In the genomic region with DNA sequence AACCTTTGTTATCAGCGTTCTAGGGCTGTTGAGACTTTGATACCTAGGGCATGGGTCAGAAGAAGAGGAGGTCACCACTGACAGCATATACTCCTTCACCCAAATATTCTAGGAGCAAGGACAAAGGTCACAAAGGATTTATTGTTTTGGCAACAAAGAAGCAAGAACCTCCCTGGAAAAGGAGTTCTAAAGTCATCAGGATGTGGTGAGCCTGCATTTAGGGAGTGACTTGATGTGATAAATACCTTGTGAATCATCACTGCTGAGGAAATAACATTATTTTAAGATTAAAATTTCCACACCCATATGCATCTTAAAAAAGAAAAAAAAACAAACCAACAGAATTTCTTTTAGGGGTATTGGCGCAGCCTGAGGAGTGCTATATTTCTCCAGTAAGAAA, we compare ENCODE assay signal across 23 cellular contexts. TPM values are rescaled to one million over a fixed set of nuclear protein-coding genes. Genes with fewer than 3 reads are reported as not detected.
DNase-seq lines count a peak whose midpoint lies in the region; ATAC-seq and TF ChIP-seq lines count a peak whose summit lies in the region.
"Had no signal": no experiment of that assay in that cellular context is flagged by ENCODE, and none has a peak within 500 bp of the region (broad histone marks: within the 10 kb centered on the region; RNA-seq: fewer than 3 reads in every experiment).

No MANE protein-coding gene starts in this region.

- peak; percentile 46 for ATAC-seq in foreskin keratinocyte
- ATAC-seq: activated CD8-positive, alpha-beta T cell treated with anti-CD3 and anti-CD28 coated beads for 36 hours; activated T-cell treated with anti-CD3 and anti-CD28 coated beads, Interleukin-2, amount 50 U/mL, for 72 hours; WTC11 had no signal

- H3K27me3 ChIP-seq in foreskin keratinocyte: no peaks in the 10 kb centered on the region
- H3K27me3 ChIP-seq: BE2C had no signal

- H3K4me1 ChIP-seq in foreskin keratinocyte: peaks cover 15% of the 10 kb centered on the region
- H3K4me1 ChIP-seq: BE2C, left ventricle myocardium inferior had no signal

- H3K27ac ChIP-seq in foreskin keratinocyte: no peak overlapping the region
- H3K27ac ChIP-seq: left ventricle myocardium inferior had no signal

- DNase-seq in HCEC 1CT: peak; percentile 67
- peak; percentile 78 for DNase-seq in amniotic epithelial cell (ENCODE audit: low read depth)
- DNase-seq in foreskin keratinocyte: peak; percentile 30 to 47
- DNase-seq in stromal cell of bone marrow (ENCODE audit: low read depth): peak; percentile 24
- DNase-seq in NOMO-1 treated with DMSO at 0.1 percent for 48 hours (lab: John Stamatoyannopoulos, UW; ENCODE audit: unreplicated experiment): no peak
- DNase-seq in AML-193 (lab: John Stamatoyannopoulos, UW): no peak
- DNase-seq in GM10266 (ENCODE audit: extremely low spot score): no peak
- DNase-seq: activated CD8-positive, alpha-beta T cell treated with anti-CD3 and anti-CD28 coated beads for 36 hours; activated naive CD8-positive, alpha-beta T cell treated with anti-CD3 and anti-CD28 coated beads for 36 hours; activated T-cell treated with anti-CD3 and anti-CD28 coated beads, Interleukin-2, amount 50 U/mL, for 72 hours; BE2C; caudate nucleus; effector CD8-positive, alpha-beta T cell; Kasumi-1; left ventricle myocardium inferior; NCI-H1694 treated with DMSO at 0.1 percent for 48 hours; occipital lobe; Right ventricle myocardium superior had no signal

- no peak for TF ChIP-seq CTCF in foreskin keratinocyte (conservative IDR thresholded peaks at IDR 0.05)
- no peak for TF ChIP-seq CTCF in GM10266 (IDR thresholded peaks at IDR 0.05; ENCODE audit: control insufficient read depth, insufficient read depth, low read depth, missing control alignments)

RNA-seq across cellular contexts. Expression of a gene that starts 13.9 kb away (rescaled TPM):
- not detected in 2 replicates for total RNA-seq in foreskin keratinocyte
- not detected in 2 replicates for polyA plus RNA-seq in foreskin keratinocyte
- total RNA-seq: activated CD8-positive, alpha-beta T cell treated with anti-CD3 and anti-CD28 coated beads for 36 hours; activated naive CD8-positive, alpha-beta T cell treated with anti-CD3 and anti-CD28 coated beads for 36 hours; activated T-cell treated with anti-CD3 and anti-CD28 coated beads, Interleukin-2, amount 50 U/mL, for 72 hours; frontal cortex; H1; left ventricle myocardium inferior; occipital lobe; Right ventricle myocardium superior; skeletal muscle tissue; temporal lobe; WTC11 had no signal
- polyA plus RNA-seq: H1 had no signal

RNA-seq across cellular contexts. Expression of a gene that starts 28.0 kb away (rescaled TPM):
- 1.4 and 1.9 TPM in 2 replicates for total RNA-seq in foreskin keratinocyte
- 0.30 and 0.60 TPM in 2 replicates for polyA plus RNA-seq in foreskin keratinocyte
- total RNA-seq: activated CD8-positive, alpha-beta T cell treated with anti-CD3 and anti-CD28 coated beads for 36 hours; activated naive CD8-positive, alpha-beta T cell treated with anti-CD3 and anti-CD28 coated beads for 36 hours; activated T-cell treated with anti-CD3 and anti-CD28 coated beads, Interleukin-2, amount 50 U/mL, for 72 hours; H1; left ventricle myocardium inferior; occipital lobe; Right ventricle myocardium superior; skeletal muscle tissue; temporal lobe had no signal

RNA-seq across cellular contexts. Expression of a gene that starts 45.2 kb away (rescaled TPM):
- not detected in 2 replicates for total RNA-seq in foreskin keratinocyte
- not detected in 2 replicates for polyA plus RNA-seq in foreskin keratinocyte
- total RNA-seq: activated CD8-positive, alpha-beta T cell treated with anti-CD3 and anti-CD28 coated beads for 36 hours; activated naive CD8-positive, alpha-beta T cell treated with anti-CD3 and anti-CD28 coated beads for 36 hours; activated T-cell treated with anti-CD3 and anti-CD28 coated beads, Interleukin-2, amount 50 U/mL, for 72 hours; frontal cortex; H1; left ventricle myocardium inferior; occipital lobe; Right ventricle myocardium superior; skeletal muscle tissue; temporal lobe; WTC11 had no signal
- polyA plus RNA-seq: H1 had no signal

Comparison
In these comparisons a context has a peak if more than half of its experiments do, and no peak if none do; other contexts are left out.
1. DNase-seq: peak in HCEC 1CT (single experiment), amniotic epithelial cell (single experiment), foreskin keratinocyte (2 of 2) and stromal cell of bone marrow (single experiment); none in NOMO-1 treated with DMSO at 0.1 percent for 48 hours (single experiment), AML-193 (0 of 2) and GM10266 (single experiment).